Comparison of ENCODE assay signal across 11 cellular contexts in genomic region chr5:139384591-139385051, GRCh38. TPM values are rescaled to one million over a fixed set of nuclear protein-coding genes. Genes with fewer than 3 reads are reported as not detected.
DNase-seq lines count a peak whose midpoint lies in the region; ATAC-seq and TF ChIP-seq lines count a peak whose summit lies in the region.
"Had no signal": no experiment of that assay in that cellular context is flagged by ENCODE, and none has a peak within 500 bp of the region (broad histone marks: within the 10 kb centered on the region; RNA-seq: fewer than 3 reads in every experiment).

No MANE protein-coding gene starts in this region.

- intact Hi-C loops in left lung (cut with DNase I): no loop called here

- ATAC-seq in left lung (no peak), GM21737 (IDR thresholded peaks at IDR 0.05; ENCODE audit: unreplicated experiment) (no peak)

- no peaks in the 10 kb centered on the region for H4K20me1 ChIP-seq in SU-DHL-6 (ENCODE audit: low read depth, low read length)

- peak overlapping the region; percentile 19 for H3K4me2 ChIP-seq in SU-DHL-6 (ENCODE audit: low read depth, low read length, poor library complexity, severe bottlenecking)

- H3K4me3 ChIP-seq in SU-DHL-6 (ENCODE audit: insufficient read depth, low read length, poor library complexity, severe bottlenecking): no peak overlapping the region
- peak overlapping the region in 1 of 2 donors; percentile 32 for H3K4me3 ChIP-seq in left lung
- H3K4me3 ChIP-seq in thymus (ENCODE audit: low read length): peak overlapping the region; percentile 57

- H3K27ac ChIP-seq in SU-DHL-6 (ENCODE audit: low read depth, low read length): peak overlapping the region; percentile 50; the same call in 1 of the 2 replicates
- peak overlapping the region; percentile 22 to 67 for H3K27ac ChIP-seq in left lung
- H3K27ac ChIP-seq in thymus (ENCODE audit: low read depth): peak overlapping the region; percentile 78

- H3K4me1 ChIP-seq in left lung: peaks cover 0 to 35% of the 10 kb centered on the region in 2 donors
- H3K4me1 ChIP-seq in thymus (ENCODE audit: control insufficient read depth, insufficient read depth, low read length): peaks cover 24% of the 10 kb centered on the region

- no peak overlapping the region for H3K4me3 Mint-ChIP-seq in activated T-cell treated with anti-CD3 and anti-CD28 coated beads, Interleukin-2, amount 50 U/mL, for 24 hours

- H3K9me3 ChIP-seq in SU-DHL-6 (ENCODE audit: insufficient read depth, low read length) (no peaks in the 10 kb centered on the region), left lung (no peaks in the 10 kb centered on the region), thymus (ENCODE audit: control insufficient read depth) (no peaks in the 10 kb centered on the region)

- H3K36me3 Mint-ChIP-seq in activated T-cell treated with anti-CD3 and anti-CD28 coated beads, Interleukin-2, amount 50 U/mL, for 24 hours (ENCODE audit: low read depth): peaks cover 2% of the 10 kb centered on the region

- no peaks in the 10 kb centered on the region for H3K27me3 ChIP-seq in SU-DHL-6 (ENCODE audit: low read length)
- no peaks in the 10 kb centered on the region for H3K27me3 ChIP-seq in left lung
- no peaks in the 10 kb centered on the region for H3K27me3 ChIP-seq in thymus (ENCODE audit: control insufficient read depth, insufficient read depth)

- H3K9me3 Mint-ChIP-seq in activated T-cell treated with anti-CD3 and anti-CD28 coated beads, Interleukin-2, amount 50 U/mL, for 24 hours: no peaks in the 10 kb centered on the region

- 69% methylated on average over 9 of the region's 9 CpGs for WGBS in thymus

- H2AFZ ChIP-seq in SU-DHL-6 (ENCODE audit: low read depth, low read length, severe bottlenecking): no peak overlapping the region

- H3K36me3 ChIP-seq in SU-DHL-6 (ENCODE audit: low read length) (no peaks in the 10 kb centered on the region), left lung (no peaks in the 10 kb centered on the region), thymus (ENCODE audit: control insufficient read depth, insufficient read depth) (peaks cover 4% of the 10 kb centered on the region)

- peak overlapping the region; percentile 23; the same call in 1 of the 2 replicates for H3K9ac ChIP-seq in SU-DHL-6 (ENCODE audit: low read length)

- H3F3A ChIP-seq in SU-DHL-6 (ENCODE audit: insufficient read depth): peaks cover 48% of the 10 kb centered on the region

- H3K79me2 ChIP-seq in SU-DHL-6 (ENCODE audit: insufficient read depth, low read length): peaks cover 6% of the 10 kb centered on the region; the same call in 1 of the 2 replicates

- peaks cover 33% of the 10 kb centered on the region for H3K4me1 Mint-ChIP-seq in activated T-cell treated with anti-CD3 and anti-CD28 coated beads, Interleukin-2, amount 50 U/mL, for 24 hours (ENCODE audit: low read depth)

- peak overlapping the region; percentile 77 for H3K27ac Mint-ChIP-seq in activated T-cell treated with anti-CD3 and anti-CD28 coated beads, Interleukin-2, amount 50 U/mL, for 24 hours

- H3K9me2 ChIP-seq in SU-DHL-6 (replicated peaks; ENCODE audit: insufficient read depth, low read length): no peaks in the 10 kb centered on the region

- H3K27me3 Mint-ChIP-seq in activated T-cell treated with anti-CD3 and anti-CD28 coated beads, Interleukin-2, amount 50 U/mL, for 24 hours: no peaks in the 10 kb centered on the region

- no peak for DNase-seq in activated T-cell treated with anti-CD3 and anti-CD28 coated beads, Interleukin-2, amount 50 U/mL, for 24 hours
- DNase-seq in activated T-cell treated with anti-CD3 and anti-CD28 coated beads for 4 hours (no peak), left lung (no peak), CD1c-positive myeloid dendritic cell (ENCODE audit: extremely low spot score) (no peak), NCI-H1092 treated with DMSO at 0.1 percent for 48 hours (lab: John Stamatoyannopoulos, UW) (no peak)
- DNase-seq: activated CD4-positive, alpha-beta T cell treated with anti-CD3 and anti-CD28 coated beads for 1 hour; NCI-H2227 treated with DMSO at 0.1 percent for 48 hours had no signal

- TF ChIP-seq CTCF in SU-DHL-6 (IDR thresholded peaks at IDR 0.05; ENCODE audit: insufficient read depth, low read length, poor library complexity, severe bottlenecking) (no peak), left lung (IDR thresholded peaks at IDR 0.05) (no peak)

RNA-seq across cellular contexts. Expression of gene SLC23A1, which starts 1.5 kb away (rescaled TPM):
- under 1 TPM in 1 of 2 donors, not detected in 1; 0.84 TPM for total RNA-seq in left lung
- polyA plus RNA-seq in thymus: 5.4 TPM
- total RNA-seq: lung microvascular endothelial cell had no signal

RNA-seq across cellular contexts. Expression of gene MZB1, which starts 5.1 kb away (rescaled TPM):
- total RNA-seq in left lung: 10 to 100 TPM in 1 of 2 donors, 1 to 10 TPM in 1; 8.8 to 10.6 TPM
- 380 TPM for polyA plus RNA-seq in thymus

RNA-seq across cellular contexts. Expression of gene PROB1, which starts 10.3 kb away (rescaled TPM):
- total RNA-seq in left lung: 1 to 10 TPM; 1.7 to 1.8 TPM
- 1.0 TPM for polyA plus RNA-seq in thymus

RNA-seq across cellular contexts. Expression of gene SPATA24, which starts 19.3 kb away (rescaled TPM):
- total RNA-seq in left lung: 1 to 10 TPM; 3.6 to 4.3 TPM
- polyA plus RNA-seq in thymus: 6.6 TPM

RNA-seq across cellular contexts. Expression of gene PAIP2, which starts 43.0 kb away (rescaled TPM):
- 10 to 100 TPM; 66.8 to 73.9 TPM for total RNA-seq in left lung
- 155 TPM for polyA plus RNA-seq in thymus
